15 cellular contexts compared by ENCODE assay signal in the genomic region with DNA sequence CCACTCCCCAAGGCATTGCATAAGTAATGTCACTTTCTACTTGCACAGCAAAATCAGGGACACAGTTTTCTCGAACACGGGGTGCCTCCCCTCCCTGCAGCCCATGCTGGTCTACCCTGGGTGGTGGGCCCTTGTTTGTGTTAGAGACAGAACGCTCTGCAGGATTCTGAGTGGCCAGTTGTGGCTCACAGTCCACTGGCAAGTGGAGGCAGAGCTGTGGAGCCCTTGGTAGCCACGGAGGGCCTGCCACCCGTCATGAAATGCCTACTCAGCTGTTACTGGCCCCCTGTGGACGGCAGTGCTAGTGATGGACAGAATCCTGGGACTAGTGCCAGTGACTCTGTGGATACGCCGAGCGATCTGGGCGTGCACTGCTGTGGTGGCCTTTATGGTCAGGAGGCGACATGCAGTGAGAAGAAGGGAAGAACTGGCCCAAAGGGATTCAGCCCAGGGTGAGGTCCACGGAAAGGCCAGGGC. TPM values are rescaled to one million over a fixed set of nuclear protein-coding genes. Genes with fewer than 3 reads are reported as not detected.
"Had no signal": no experiment of that assay in that cellular context is flagged by ENCODE, and none has a peak within 500 bp of the region (broad histone marks: within the 10 kb centered on the region; RNA-seq: fewer than 3 reads in every experiment).

No MANE protein-coding gene starts in this region.

- H3K4me1 Mint-ChIP-seq: activated naive CD8-positive, alpha-beta T cell treated with anti-CD3 and anti-CD28 coated beads, Interleukin-2, amount 10 ng/mL, durations not matched to agents 7 days and 5 days had no signal

- H3K4me3 Mint-ChIP-seq: activated naive CD8-positive, alpha-beta T cell treated with anti-CD3 and anti-CD28 coated beads, Interleukin-2, amount 10 ng/mL, durations not matched to agents 7 days and 5 days; type B pancreatic cell had no signal

- H3K27ac Mint-ChIP-seq: activated naive CD8-positive, alpha-beta T cell treated with anti-CD3 and anti-CD28 coated beads, Interleukin-2, amount 10 ng/mL, durations not matched to agents 7 days and 5 days; type B pancreatic cell had no signal

- H3K9me3 Mint-ChIP-seq: activated naive CD8-positive, alpha-beta T cell treated with anti-CD3 and anti-CD28 coated beads, Interleukin-2, amount 10 ng/mL, durations not matched to agents 7 days and 5 days had no signal

- H3K9me3 ChIP-seq: ovary had no signal

- H3K36me3 Mint-ChIP-seq: activated naive CD8-positive, alpha-beta T cell treated with anti-CD3 and anti-CD28 coated beads, Interleukin-2, amount 10 ng/mL, durations not matched to agents 7 days and 5 days had no signal

- H3K36me3 ChIP-seq: ovary had no signal

- DNase-seq: activated CD4-positive, alpha-beta T cell treated with anti-CD3 and anti-CD28 coated beads, Interleukin-2, amount 50 U/mL, for 4 hours; activated gamma-delta T cell treated with Interleukin-2 at 50 U/mL for 16 hours; activated naive CD8-positive, alpha-beta T cell treated with anti-CD3 and anti-CD28 coated beads, Interleukin-2, amount 10 ng/mL, durations not matched to agents 7 days and 5 days; activated T-cell treated with anti-CD3 and anti-CD28 coated beads, Interleukin-2, amount 50 U/mL, for 48 hours; dermis blood vessel endothelial cell; foreskin fibroblast; head of caudate nucleus; ovary had no signal

- H3K27me3 ChIP-seq: ovary had no signal

- ATAC-seq: activated CD4-positive, CD25-positive, alpha-beta regulatory T cell treated with anti-CD3 and anti-CD28 coated beads, Interleukin-2, amount 50 U/mL, for 24 hours; esophagus mucosa had no signal

- H3K27ac ChIP-seq: ovary had no signal

- H3K4me3 ChIP-seq: ovary had no signal

RNA-seq across cellular contexts. Expression of gene TXNDC2, which starts 54.0 kb away (rescaled TPM):
- total RNA-seq: activated naive CD8-positive, alpha-beta T cell treated with anti-CD3 and anti-CD28 coated beads, Interleukin-2, amount 10 ng/mL, durations not matched to agents 7 days and 5 days; cardiac septum; dermis blood vessel endothelial cell; esophagus mucosa; renal cortical epithelial cell; T-helper 2 cell treated with Interferon-gamma antibody and Interleukin-4, amounts not matched to agents 100 ng/mL and 5 ng/mL, for 36 hours had no signal
- polyA plus RNA-seq: liver had no signal
